ENCODE assay signal across 30 cellular contexts in genomic region chr1:77589231-77589630, GRCh38.
DNase-seq lines count a peak whose midpoint lies in the region; ATAC-seq, FAIRE-seq and TF ChIP-seq lines count a peak whose summit lies in the region.
"Had no signal": no experiment of that assay in that cellular context is flagged by ENCODE, and none has a peak within 500 bp of the region (broad histone marks: within the 10 kb centered on the region; RNA-seq: fewer than 3 reads in every experiment).

No MANE protein-coding gene starts in this region.

- 97% methylated on average over 5 of the region's 5 CpGs for WGBS in A549 (ENCODE audit: missing lambda C conversion rate)

- H3K4me1 ChIP-seq in A549 (peaks cover 18% of the 10 kb centered on the region), HEK293 (ENCODE audit: control insufficient read depth, insufficient read depth, low read length) (no peaks in the 10 kb centered on the region)
- H3K4me1 ChIP-seq: BE2C, BLaER1, Caco-2 had no signal

- no peak for TF ChIP-seq RAD21 in A549 (conservative IDR thresholded peaks at IDR 0.05 in 1 of 2, IDR thresholded peaks at IDR 0.05 in 1 of 2)

- H3K27ac ChIP-seq in A549 = 0 out of 6 replicates have a peak overlapping the region, but pooled peaks of 1 of the 2 experiments have one; percentile 21
- no peak overlapping the region for H3K27ac ChIP-seq in HEK293 (ENCODE audit: extremely low read depth, low read depth, low read length)
- H3K27ac ChIP-seq: 22Rv1; BLaER1; BLaER1 treated with 17β-estradiol and CSF1 and Interleukin-3, amounts not matched to agents 10 nM and 100 nM; C4-2B had no signal

- H3K9me3 ChIP-seq in A549 (no peaks in the 10 kb centered on the region), HEK293 (ENCODE audit: control insufficient read depth, insufficient read depth, low read depth, low read length) (no peaks in the 10 kb centered on the region)
- H3K9me3 ChIP-seq: BE2C, BLaER1, Caco-2 had no signal

- H3K4me2 ChIP-seq in A549 = no peak overlapping the region
- H3K4me2 ChIP-seq: BLaER1; BLaER1 treated with 17β-estradiol and CSF1 and Interleukin-3, amounts not matched to agents 10 nM and 100 nM had no signal

- no peak for FAIRE-seq in A549 (lab: Jason Lieb, UNC)
- FAIRE-seq: A204.1, D721Med had no signal

- TF ChIP-seq CTCF in A549 (IDR thresholded peaks at IDR 0.05) (no peak), HEK293 (tag by site-specific recombination; IDR thresholded peaks at IDR 0.05) (no peak)

- no peak for DNase-seq in A549 (ENCODE audit: low read depth in 1 of 2, low spot score in 1 of 2)
- no peak for DNase-seq in activated T-cell treated with anti-CD3 and anti-CD28 coated beads for 4 hours
- DNase-seq: 8988T; ACHN; AML-193; BE2C; C1 segment of cervical spinal cord; Caco-2; Calu3; CD4-positive, alpha-beta memory T cell; CD4-positive, alpha-beta T cell; CD4-positive, CD25-positive, alpha-beta regulatory T cell; CD8-positive, alpha-beta memory T cell; CD8-positive, alpha-beta T cell; COR-L47; DMS 273 treated with DMSO at 0.1 percent for 48 hours; DMS153; DMS53; DMS79; DMS79 treated with DMSO at 0.1 percent for 48 hours; DND-41; EL had no signal

- POLR2A ChIA-PET in A549 (lab: Yijun Ruan, JAX) (no interaction called here), HEK293 (lab: Yijun Ruan, JAX) (no interaction called here)

- H3K36me3 ChIP-seq in HEK293 (ENCODE audit: control insufficient read depth in 2 of 2, insufficient read depth in 1 of 2, low read length in 2 of 2) = no peaks in the 10 kb centered on the region
- H3K36me3 ChIP-seq: BE2C had no signal

- TF ChIP-seq EP300 in A549 (IDR thresholded peaks at IDR 0.05) = no peak

- H3K4me3 ChIP-seq in A549 (no peak overlapping the region), HEK293 (ENCODE audit: low read depth, low read length) (no peak overlapping the region)
- H3K4me3 ChIP-seq: BLaER1; BLaER1 treated with 17β-estradiol and CSF1 and Interleukin-3, amounts not matched to agents 10 nM and 100 nM had no signal

- no peak for ATAC-seq in A549
- no peak for ATAC-seq in HG03135 (IDR thresholded peaks at IDR 0.05; ENCODE audit: unreplicated experiment)
- ATAC-seq: CD8-positive, alpha-beta T cell had no signal

- CTCF ChIA-PET in A549 (lab: Yijun Ruan, JAX) (interaction anchor here (0.6 to 1.4 kb wide), 2 partner anchors 49 to 1381 kb away, joined by 3 to 4 read pairs; no protein-coding TSS in a partner anchor), HEK293 (lab: Yijun Ruan, JAX) (no interaction called here)

- TF ChIP-seq POLR2A in A549 (IDR thresholded peaks at IDR 0.05; ENCODE audit: low read length) = no peak

TF ChIP-seq in A549, 52 proteins besides CTCF, POLR2A, EP300 and RAD21:
- no peak for TF ChIP-seq SMC3 (IDR thresholded peaks at IDR 0.05)
- TF ChIP-seq ZC3H11A (IDR thresholded peaks at IDR 0.05) = peak; percentile 88
- TF ChIP-seq NPAS2 (CRISPR knock-in tag; IDR thresholded peaks at IDR 0.05; ENCODE audit: borderline replicate concordance) = no peak
- TF ChIP-seq HOXB13 (CRISPR knock-in tag; IDR thresholded peaks at IDR 0.05; ENCODE audit: low read depth) = no peak
- no peak for TF ChIP-seq RNF2 (IDR thresholded peaks at IDR 0.05; ENCODE audit: borderline replicate concordance, low read depth)
- no peak for TF ChIP-seq PBX3 (IDR thresholded peaks at IDR 0.05)

TF ChIP-seq in HEK293, 187 proteins besides CTCF, POLR2A, EP300 and RAD21 (continues in another document):
- no peak for TF ChIP-seq IKZF3 (tag by site-specific recombination; IDR thresholded peaks at IDR 0.05)
- no peak for TF ChIP-seq HOXD13 (CRISPR knock-in tag; IDR thresholded peaks at IDR 0.05; ENCODE audit: borderline replicate concordance)
- no peak for TF ChIP-seq ZBTB26 (tag by site-specific recombination; optimal IDR thresholded peaks at IDR 0.05)
- TF ChIP-seq ZNF202 (tag by site-specific recombination; IDR thresholded peaks at IDR 0.05; ENCODE audit: borderline replicate concordance) = no peak
- TF ChIP-seq ZXDB (tag by site-specific recombination; IDR thresholded peaks at IDR 0.05) = peak; percentile 67; the same call in 1 of the 2 replicates
- no peak for TF ChIP-seq ZNF501 (tag by site-specific recombination; IDR thresholded peaks at IDR 0.05)
- TF ChIP-seq ZNF37A (tag by site-specific recombination; IDR thresholded peaks at IDR 0.05) = no peak
- no peak for TF ChIP-seq ZNF571 (tag by site-specific recombination; IDR thresholded peaks at IDR 0.05)
- TF ChIP-seq ZSCAN16 (tag by site-specific recombination; IDR thresholded peaks at IDR 0.05) = no peak
- TF ChIP-seq PRDM10 (tag by site-specific recombination; IDR thresholded peaks at IDR 0.05) = no peak
- no peak for TF ChIP-seq ZNF19 (tag by site-specific recombination; IDR thresholded peaks at IDR 0.05; ENCODE audit: low read depth)
- no peak for TF ChIP-seq ZNF26 (tag by site-specific recombination; IDR thresholded peaks at IDR 0.05)
- peak; percentile 67 for TF ChIP-seq ZBTB8A (tag by site-specific recombination; IDR thresholded peaks at IDR 0.05)
- TF ChIP-seq TRIM28 (IDR thresholded peaks at IDR 0.05; ENCODE audit: borderline replicate concordance, low read length) = no peak
- peak; percentile 72; the same call in 1 of the 2 replicates for TF ChIP-seq AEBP2 (tag by site-specific recombination; IDR thresholded peaks at IDR 0.05; ENCODE audit: borderline replicate concordance)
- no peak for TF ChIP-seq ZNF791 (tag by site-specific recombination; IDR thresholded peaks at IDR 0.05)

Comparison
In these comparisons a context has a peak if more than half of its experiments do, and no peak if none do; other contexts are left out.
1. Of the 5 proteins assayed by ChIP-seq in both HEK293 and A549: peak only in HEK293: REST; only in A549: none; in both: none; in neither: 4.